In genomic region chr2:240574386-240575100, GRCh38 we compare ENCODE assay signal across 15 cellular contexts. TPM values are rescaled to one million over a fixed set of nuclear protein-coding genes. Genes with fewer than 3 reads are reported as not detected.
DNase-seq lines count a peak whose midpoint lies in the region; ATAC-seq and TF ChIP-seq lines count a peak whose summit lies in the region.
"Had no signal": no experiment of that assay in that cellular context is flagged by ENCODE, and none has a peak within 500 bp of the region (broad histone marks: within the 10 kb centered on the region; RNA-seq: fewer than 3 reads in every experiment).

No MANE protein-coding gene starts in this region.

- ATAC-seq in right cardiac atrium, result no peak
- no peak for ATAC-seq in GM21529 (IDR thresholded peaks at IDR 0.05; ENCODE audit: unreplicated experiment)
- ATAC-seq: naive thymus-derived CD4-positive, alpha-beta T cell had no signal

- H3K4me1 ChIP-seq in right cardiac atrium (ENCODE audit: control insufficient read depth, insufficient read depth, low read length) (peaks cover 2% of the 10 kb centered on the region), sigmoid colon (peaks cover 0 to 22% (median 21%) of the 10 kb centered on the region in 4 donors)

- no peak for TF ChIP-seq EP300 in sigmoid colon (IDR thresholded peaks at IDR 0.05)

- no peak for TF ChIP-seq CTCF in sigmoid colon (IDR thresholded peaks at IDR 0.05)

- H3K27me3 ChIP-seq in right cardiac atrium (ENCODE audit: control insufficient read depth, insufficient read depth), result no peaks in the 10 kb centered on the region
- no peaks in the 10 kb centered on the region for H3K27me3 ChIP-seq in sigmoid colon
- H3K27me3 ChIP-seq: tibial artery had no signal

- H3K9me3 ChIP-seq in right cardiac atrium (ENCODE audit: control insufficient read depth, low read length) (no peaks in the 10 kb centered on the region), sigmoid colon (no peaks in the 10 kb centered on the region)
- H3K9me3 ChIP-seq: tibial artery had no signal

- no peak overlapping the region for H3K4me3 ChIP-seq in right cardiac atrium (ENCODE audit: low read length)
- H3K4me3 ChIP-seq in sigmoid colon, result no peak overlapping the region
- H3K4me3 ChIP-seq: tibial artery had no signal

- intact Hi-C loops in right cardiac atrium (cut with DNase I), result no loop called here
- intact Hi-C loops in sigmoid colon (cut with DNase I), result no loop called here

- TF ChIP-seq POLR2A in sigmoid colon (IDR thresholded peaks at IDR 0.05), result no peak

- 87% methylated on average over 21 of the region's 21 CpGs for WGBS in right cardiac atrium
- WGBS in sigmoid colon, 2 donors, result 88 to 91% methylated on average over 21 of the region's 21 CpGs

- DNase-seq in epidermal melanocyte (ENCODE audit: insufficient read length, low spot score), result peak; percentile 3
- peak; percentile 14 to 60 (median 54) for DNase-seq in right cardiac atrium
- peak; percentile 70 for DNase-seq in sigmoid colon
- no peak for DNase-seq in iPS-NIHi7 (ENCODE audit: extremely low spot score)
- DNase-seq: activated B cell treated with CpG ODN at 0.5 μM for 24 hours; central memory CD4-positive, alpha-beta T cell; dermis blood vessel endothelial cell; naive thymus-derived CD4-positive, alpha-beta T cell; NCI-H1436; SHP77; stimulated activated naive CD4-positive, alpha-beta T cell treated with Interleukin-2 at 50 U/mL for 16 hours; SW 1271; tibial artery had no signal

- peaks cover 8 to 65% (median 35%) of the 10 kb centered on the region in 4 donors for H3K36me3 ChIP-seq in sigmoid colon

- no peak overlapping the region for H3K27ac ChIP-seq in right cardiac atrium (ENCODE audit: low read length)
- no peak overlapping the region for H3K27ac ChIP-seq in sigmoid colon
- H3K27ac ChIP-seq: KMS-11, tibial artery had no signal

RNA-seq across cellular contexts. Expression of gene RNPEPL1, which starts 6.3 kb away (rescaled TPM):
- total RNA-seq in right cardiac atrium (10 to 100 TPM; 40.4 to 61.6 (median 58.0) TPM), sigmoid colon (10 to 100 TPM; 23.1 to 87.8 (median 28.4) TPM)
- polyA plus RNA-seq in right cardiac atrium (108 TPM), sigmoid colon (100 to 1,000 TPM in 2 of 3 donors, 10 to 100 TPM in 1; 64.3 to 136 (median 102) TPM)

RNA-seq across cellular contexts. Expression of gene CAPN10, which starts 12.0 kb away (rescaled TPM):
- total RNA-seq in right cardiac atrium (10 to 100 TPM; 21.2 to 44.3 (median 36.2) TPM), sigmoid colon (10 to 100 TPM; 10.5 to 27.7 (median 16.3) TPM)
- polyA plus RNA-seq in right cardiac atrium (40.1 TPM), sigmoid colon (10 to 100 TPM; 11.4 to 33.0 (median 16.4) TPM)

RNA-seq across cellular contexts. Expression of gene DUSP28, which starts 14.4 kb away (rescaled TPM):
- total RNA-seq in right cardiac atrium (10 to 100 TPM in 3 of 4 donors, 1 to 10 TPM in 1; 9.6 to 14.9 (median 11.7) TPM), sigmoid colon (10 to 100 TPM in 1 of 4 donors, 1 to 10 TPM in 3; 4.6 to 10.2 (median 7.6) TPM)
- polyA plus RNA-seq in right cardiac atrium (10.9 TPM), sigmoid colon (1 to 10 TPM; 5.0 to 5.4 (median 5.1) TPM)

RNA-seq across cellular contexts. Expression of gene ANKMY1, which starts 16.8 kb away (rescaled TPM):
- 1 to 10 TPM; 7.3 to 8.0 (median 7.6) TPM for total RNA-seq in right cardiac atrium
- polyA plus RNA-seq in right cardiac atrium, result 3.5 TPM
- 10 to 100 TPM in 2 of 4 donors, 1 to 10 TPM in 2; 6.7 to 14.0 (median 9.6) TPM for total RNA-seq in sigmoid colon
- 1 to 10 TPM; 3.6 to 9.4 (median 3.9) TPM for polyA plus RNA-seq in sigmoid colon

RNA-seq across cellular contexts. Expression of gene GPR35, which starts 50.7 kb away (rescaled TPM):
- total RNA-seq in right cardiac atrium, result 1 to 10 TPM in 2 of 4 donors, under 1 TPM in 2; 0.53 to 1.4 (median 1.0) TPM
- polyA plus RNA-seq in right cardiac atrium, result 0.84 TPM
- 1 to 10 TPM; 1.3 to 7.8 (median 3.5) TPM for total RNA-seq in sigmoid colon
- polyA plus RNA-seq in sigmoid colon, result 10 to 100 TPM; 28.2 to 76.6 (median 33.0) TPM
